ENCODE assay signal across 8 cellular contexts in the genomic region with DNA sequence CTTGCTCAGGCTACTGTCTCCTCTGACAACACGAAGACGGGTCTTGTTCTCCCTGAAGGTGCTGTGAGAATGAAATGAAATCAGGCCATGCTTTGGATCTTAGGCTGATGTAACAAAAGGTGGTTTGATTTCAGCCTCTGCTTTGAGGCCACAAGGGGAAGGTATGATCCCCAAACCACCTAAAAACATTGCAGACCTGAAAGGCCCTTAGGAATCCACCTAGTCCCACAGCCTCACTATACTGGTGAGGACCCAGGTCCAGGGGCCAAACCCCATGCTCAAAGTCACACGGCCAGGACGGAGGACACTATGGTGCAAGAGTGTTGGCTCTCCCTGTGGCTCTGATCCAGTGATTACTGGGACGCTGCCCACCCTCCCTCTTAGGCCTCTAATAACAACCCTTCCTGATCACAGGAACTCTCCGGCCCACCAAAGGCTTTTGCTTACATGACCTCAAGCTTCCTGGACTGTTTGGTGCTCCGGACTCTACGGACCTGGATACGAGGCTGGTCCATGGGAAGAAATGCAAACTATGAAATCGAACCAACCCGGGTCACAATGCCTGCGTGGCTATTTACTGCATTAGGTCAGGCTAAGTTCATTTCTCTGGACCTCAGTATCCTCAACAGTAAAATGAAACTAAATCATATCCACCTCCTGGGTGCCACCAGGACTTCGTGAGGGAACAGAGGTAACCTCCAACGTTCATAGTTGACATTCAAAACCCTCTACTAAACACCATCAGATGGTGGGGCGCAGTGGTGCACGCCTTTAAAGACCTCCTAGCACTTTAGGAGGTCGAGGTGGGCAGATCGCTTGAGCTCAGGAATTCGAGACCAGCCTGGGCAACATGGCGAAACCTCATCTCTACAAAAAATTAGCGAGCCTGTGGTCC. TPM values are rescaled to one million over a fixed set of nuclear protein-coding genes. Genes with fewer than 3 reads are reported as not detected.
DNase-seq lines count a peak whose midpoint lies in the region; ATAC-seq and TF ChIP-seq lines count a peak whose summit lies in the region.

No MANE protein-coding gene starts in this region.

- H3K4me1 ChIP-seq in iPS-15b (ENCODE audit: control insufficient read depth, insufficient read depth, low read length) (peaks cover 5% of the 10 kb centered on the region), stomach (peaks cover 52 to 81% (median 59%) of the 10 kb centered on the region in 4 donors)

- no peak for TF ChIP-seq CTCF in stomach (IDR thresholded peaks at IDR 0.05)

- H3K4me3 ChIP-seq in iPS-15b (ENCODE audit: low read depth, low read length) (peak overlapping the region; percentile 87), stomach (peak overlapping the region; percentile 75 to 92 (median 86))

- peaks cover 50% of the 10 kb centered on the region for H3K4me1 Mint-ChIP-seq in activated T-helper 17 cell treated with anti-CD3 and anti-CD28 coated beads, Interleukin-2, amount 50 U/mL, for 72 hours

- ATAC-seq in activated T-helper 17 cell treated with anti-CD3 and anti-CD28 coated beads, Interleukin-2, amount 50 U/mL, for 72 hours (replicated peaks) = no peak
- ATAC-seq in HG03025 (IDR thresholded peaks at IDR 0.05; ENCODE audit: low FRiP score, unreplicated experiment) (no peak), HG03571 (IDR thresholded peaks at IDR 0.05; ENCODE audit: unreplicated experiment) (no peak)

- TF ChIP-seq POLR2A in stomach (IDR thresholded peaks at IDR 0.05) = no peak

- peak overlapping the region; percentile 100 for H3K27ac Mint-ChIP-seq in activated T-helper 17 cell treated with anti-CD3 and anti-CD28 coated beads, Interleukin-2, amount 50 U/mL, for 72 hours

- peak overlapping the region; percentile 14 to 98 (median 92) for H3K27ac ChIP-seq in stomach

- peak; percentile 35 for DNase-seq in DMS 273 (lab: John Stamatoyannopoulos, UW; ENCODE audit: unreplicated experiment)
- DNase-seq in DMS 273 treated with DMSO at 0.1 percent for 48 hours (lab: John Stamatoyannopoulos, UW) = no peak
- peak; percentile 32 for DNase-seq in stomach
- DNase-seq in cortex of kidney (lab: John Stamatoyannopoulos, UW) = no peak

- intact Hi-C loops in stomach (cut with DNase I; ENCODE audit: low total_unique reads) = no loop called here

- 15 to 38% (median 25%) methylated on average over 17 to 21 of the region's 21 CpGs for whole genome bisulfite sequencing in stomach, 5 donors

- H3K4me3 Mint-ChIP-seq in activated T-helper 17 cell treated with anti-CD3 and anti-CD28 coated beads, Interleukin-2, amount 50 U/mL, for 72 hours = peak overlapping the region; percentile 91

- H3K9ac ChIP-seq in iPS-15b (ENCODE audit: low read depth, low read length) = no peak overlapping the region

- H3K9me3 ChIP-seq in iPS-15b (ENCODE audit: control insufficient read depth, insufficient read depth, low read length) = no peaks in the 10 kb centered on the region
- H3K9me3 ChIP-seq in stomach = no peaks in the 10 kb centered on the region

- peaks cover 3% of the 10 kb centered on the region for H3K9me3 Mint-ChIP-seq in activated T-helper 17 cell treated with anti-CD3 and anti-CD28 coated beads, Interleukin-2, amount 50 U/mL, for 72 hours

- TF ChIP-seq EP300 in stomach (IDR thresholded peaks at IDR 0.05) = no peak

- H3K27me3 Mint-ChIP-seq in activated T-helper 17 cell treated with anti-CD3 and anti-CD28 coated beads, Interleukin-2, amount 50 U/mL, for 72 hours = no peaks in the 10 kb centered on the region

- H3K27me3 ChIP-seq in iPS-15b (ENCODE audit: control insufficient read depth, insufficient read depth, low read length) = peaks cover 26% of the 10 kb centered on the region
- no peaks in the 10 kb centered on the region for H3K27me3 ChIP-seq in stomach

- H3K36me3 ChIP-seq in iPS-15b (ENCODE audit: control insufficient read depth, insufficient read depth, low read length) = peaks cover 15% of the 10 kb centered on the region
- H3K36me3 ChIP-seq in stomach = peaks cover 11 to 19% (median 15%) of the 10 kb centered on the region in 4 donors

- peaks cover 87% of the 10 kb centered on the region for H3K36me3 Mint-ChIP-seq in activated T-helper 17 cell treated with anti-CD3 and anti-CD28 coated beads, Interleukin-2, amount 50 U/mL, for 72 hours (ENCODE audit: low read depth)

RNA-seq across cellular contexts. Expression of a gene that starts 1.5 kb away (rescaled TPM):
- 100 to 1,000 TPM; 121 to 285 TPM for total RNA-seq in activated T-helper 17 cell treated with anti-CD3 and anti-CD28 coated beads, Interleukin-2, amount 50 U/mL, for 72 hours
- 100 to 1,000 TPM in 1 of 5 donors, 10 to 100 TPM in 4; 18.0 to 657 (median 76.7) TPM for total RNA-seq in stomach
- polyA plus RNA-seq in stomach = 10 to 100 TPM in 2 of 3 donors, 1 to 10 TPM in 1; 7.2 to 11.7 (median 10.0) TPM

RNA-seq across cellular contexts. Expression of a gene that starts 48.5 kb away (rescaled TPM):
- total RNA-seq in activated T-helper 17 cell treated with anti-CD3 and anti-CD28 coated beads, Interleukin-2, amount 50 U/mL, for 72 hours = 10 to 100 TPM; 23.1 to 24.4 TPM
- total RNA-seq in stomach = 10 to 100 TPM in 4 of 5 donors, 1 to 10 TPM in 1; 2.3 to 23.1 (median 16.5) TPM
- 10 to 100 TPM in 1 of 3 donors, 1 to 10 TPM in 2; 7.3 to 10.1 (median 7.6) TPM for polyA plus RNA-seq in stomach

Comparison
In these comparisons a context has a peak if more than half of its experiments do, and no peak if none do; other contexts are left out.
1. DNase-seq: peak in DMS 273 (single experiment) and stomach (single experiment); none in DMS 273 treated with DMSO at 0.1 percent for 48 hours (single experiment) and cortex of kidney (single experiment).